In the genomic region with DNA sequence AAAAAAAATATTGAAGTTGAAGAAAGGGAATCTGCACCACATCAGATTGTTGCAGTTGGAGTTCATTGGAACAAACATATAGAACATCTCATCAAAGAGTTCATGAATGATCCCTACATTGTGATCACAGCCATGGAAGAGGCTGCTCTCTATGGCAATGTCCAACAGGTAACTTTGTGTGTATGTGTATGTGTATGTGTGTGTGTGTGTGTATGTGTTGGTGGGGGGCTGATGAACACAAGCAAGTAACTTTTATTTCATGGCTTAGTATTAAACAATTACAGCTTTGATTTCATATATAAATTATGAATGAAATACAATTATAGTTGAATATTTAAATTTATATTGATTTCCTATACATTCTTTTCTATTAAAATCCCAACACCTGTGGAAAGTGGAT, we compare ENCODE assay signal across 35 cellular contexts.
"Had no signal": no experiment of that assay in that cellular context is flagged by ENCODE, and none has a peak within 500 bp of the region (broad histone marks: within the 10 kb centered on the region; RNA-seq: fewer than 3 reads in every experiment).

No MANE protein-coding gene starts in this region.

- H3K9ac ChIP-seq: KMS-11 had no signal

- H3K4me2 ChIP-seq: KMS-11 had no signal

- DNase-seq: Kasumi-1, MG63, MM.1S, MV-4-11, NCI-H1048, NCI-H1092, NCI-H1092 treated with DMSO at 0.1 percent for 48 hours, NCI-H1105, NCI-H1105 treated with DMSO at 0.1 percent for 48 hours, NCI-H1417, NCI-H1417 treated with DMSO at 0.1 percent for 48 hours, NCI-H1436, NCI-H1436 treated with DMSO at 0.1 percent for 48 hours, NCI-H146, NCI-H1694, NCI-H1694 treated with DMSO at 0.1 percent for 48 hours, NCI-H187, NCI-H187 treated with DMSO at 0.1 percent for 48 hours, NCI-H1930, NCI-H2029, NCI-H2029 treated with DMSO at 0.1 percent for 48 hours, NCI-H2081, NCI-H2081 treated with DMSO at 0.1 percent for 48 hours, NCI-H2107, NCI-H2171, NCI-H2171 treated with DMSO at 0.1 percent for 48 hours, NCI-H2227 treated with DMSO at 0.1 percent for 48 hours, NCI-H226, NCI-H345, NCI-H446, NCI-H446 treated with DMSO at 0.1 percent for 48 hours, NCI-H510A, NCI-H510A treated with DMSO at 0.1 percent for 48 hours, NCI-H524 had no signal

- H3K27me3 ChIP-seq: MG63 had no signal

- H3K9me3 ChIP-seq: MG63 had no signal

- H3K27ac ChIP-seq: KMS-11 had no signal

- H3K4me3 ChIP-seq: MG63 had no signal

- H3K36me3 ChIP-seq: MG63 had no signal
